In genomic region chr1:3459940-3460652, GRCh38 we compare ENCODE assay signal across 15 cellular contexts. TPM values are rescaled to one million over a fixed set of nuclear protein-coding genes. Genes with fewer than 3 reads are reported as not detected.
DNase-seq lines count a peak whose midpoint lies in the region; ATAC-seq, FAIRE-seq and TF ChIP-seq lines count a peak whose summit lies in the region.
"Had no signal": no experiment of that assay in that cellular context is flagged by ENCODE, and none has a peak within 500 bp of the region (broad histone marks: within the 10 kb centered on the region; RNA-seq: fewer than 3 reads in every experiment).

No MANE protein-coding gene starts in this region.

- H3K27ac ChIP-seq in HEK293 (ENCODE audit: extremely low read depth, low read depth, low read length): no peak overlapping the region
- peak overlapping the region; percentile 62 to 82 (median 70) for H3K27ac ChIP-seq in gastrocnemius medialis

- H3K27me3 ChIP-seq in bronchial epithelial cell (ENCODE audit: control insufficient read depth, insufficient read depth, low read length) (no peaks in the 10 kb centered on the region), gastrocnemius medialis (no peaks in the 10 kb centered on the region)

- in situ Hi-C loops in gastrocnemius medialis (cut with MboI; ENCODE audit: low sequenced_read_pairs in 4 of 4): no loop called here

- H3K4me3 ChIP-seq in HEK293 (ENCODE audit: low read depth, low read length) (no peak overlapping the region), bronchial epithelial cell (ENCODE audit: low read depth, low read length) (no peak overlapping the region), gastrocnemius medialis (no peak overlapping the region)
- H3K4me3 ChIP-seq: heart right ventricle had no signal

- no peak for FAIRE-seq in bronchial epithelial cell (lab: Jason Lieb, UNC)

- no peak for TF ChIP-seq POLR2A in gastrocnemius medialis (IDR thresholded peaks at IDR 0.05)

- DNase-seq in bronchial epithelial cell (ENCODE audit: low read depth) (peak; percentile 34), left colon (peak; percentile 88 to 95), gastrocnemius medialis (peak; percentile 54 to 79), pons (ENCODE audit: low spot score) (no peak), amygdala (lab: John Stamatoyannopoulos, UW) (no peak)
- DNase-seq in stimulated activated CD4-positive, alpha-beta T cell treated with anti-CD3 and anti-CD28 coated beads, Interleukin-4, amount 100 ng/mL, for 1 hour: no peak
- DNase-seq: activated CD8-positive, alpha-beta T cell treated with anti-CD3 and anti-CD28 coated beads for 36 hours; activated naive CD4-positive, alpha-beta T cell treated with anti-CD3 and anti-CD28 coated beads, Interleukin-2, amount 50 U/mL, for 16 hours; NCI-H1417; NCI-H82; T-helper 1 cell had no signal

- H3K9me3 ChIP-seq in HEK293 (ENCODE audit: control insufficient read depth, insufficient read depth, low read depth, low read length) (no peaks in the 10 kb centered on the region), gastrocnemius medialis (no peaks in the 10 kb centered on the region)
- H3K9me3 ChIP-seq: heart right ventricle had no signal

- H3K4me1 ChIP-seq in HEK293 (ENCODE audit: control insufficient read depth, insufficient read depth, low read length): no peaks in the 10 kb centered on the region
- peaks cover 31 to 32% of the 10 kb centered on the region in 2 donors for H3K4me1 ChIP-seq in gastrocnemius medialis

- POLR2A ChIA-PET in HEK293 (lab: Yijun Ruan, JAX): no interaction called here

- H3K36me3 ChIP-seq in HEK293 (ENCODE audit: control insufficient read depth in 2 of 2, insufficient read depth in 1 of 2, low read length in 2 of 2) (no peaks in the 10 kb centered on the region), bronchial epithelial cell (ENCODE audit: control insufficient read depth, insufficient read depth, low read length) (peaks cover 2% of the 10 kb centered on the region), gastrocnemius medialis (no peaks in the 10 kb centered on the region)
- H3K36me3 ChIP-seq: heart right ventricle had no signal

- intact Hi-C loops in left colon (cut with DNase I, micrococcal nuclease): no loop called here
- intact Hi-C loops in gastrocnemius medialis (cut with DNase I; ENCODE audit: low total_unique reads): no loop called here

- ATAC-seq in left colon (peak; percentile 79), gastrocnemius medialis (peak; percentile 62 to 72), HG02852 (IDR thresholded peaks at IDR 0.05; ENCODE audit: unreplicated experiment) (no peak)
- ATAC-seq: activated CD8-positive, alpha-beta T cell treated with anti-CD3 and anti-CD28 coated beads for 36 hours had no signal

- CTCF ChIA-PET in HEK293 (lab: Yijun Ruan, JAX): no interaction called here

- TF ChIP-seq CTCF in HEK293 (tag by site-specific recombination; IDR thresholded peaks at IDR 0.05): no peak
- no peak for TF ChIP-seq CTCF in bronchial epithelial cell (IDR thresholded peaks at IDR 0.05; ENCODE audit: insufficient read depth, low read length, severe bottlenecking)
- TF ChIP-seq CTCF in gastrocnemius medialis (IDR thresholded peaks at IDR 0.05 in 4 of 5, conservative IDR thresholded peaks at IDR 0.05 in 1 of 5): no peak

TF ChIP-seq in HEK293, 187 proteins besides CTCF, POLR2A, EP300 and RAD21:
- TF ChIP-seq ZFHX2 (tag by site-specific recombination; conservative IDR thresholded peaks at IDR 0.05) (peak; percentile 46), ZNF777 (tag by site-specific recombination; IDR thresholded peaks at IDR 0.05; ENCODE audit: borderline replicate concordance) (no peak), KLF8 (tag by site-specific recombination; IDR thresholded peaks at IDR 0.05) (no peak), KLF1 (tag by site-specific recombination; IDR thresholded peaks at IDR 0.05) (0 out of 2 replicates have a peak, but pooled peaks have one; percentile 35), ZNF416 (tag by site-specific recombination; IDR thresholded peaks at IDR 0.05) (no peak), OSR2 (tag by site-specific recombination; IDR thresholded peaks at IDR 0.05) (no peak), EGR2 (tag by site-specific recombination; IDR thresholded peaks at IDR 0.05; ENCODE audit: low read depth) (peak; percentile 44; the same call in 1 of the 2 replicates), KLF10 (tag by site-specific recombination; IDR thresholded peaks at IDR 0.05) (no peak), ZNF324 (tag by site-specific recombination; IDR thresholded peaks at IDR 0.05) (no peak)
- TF ChIP-seq, protein P1, sequence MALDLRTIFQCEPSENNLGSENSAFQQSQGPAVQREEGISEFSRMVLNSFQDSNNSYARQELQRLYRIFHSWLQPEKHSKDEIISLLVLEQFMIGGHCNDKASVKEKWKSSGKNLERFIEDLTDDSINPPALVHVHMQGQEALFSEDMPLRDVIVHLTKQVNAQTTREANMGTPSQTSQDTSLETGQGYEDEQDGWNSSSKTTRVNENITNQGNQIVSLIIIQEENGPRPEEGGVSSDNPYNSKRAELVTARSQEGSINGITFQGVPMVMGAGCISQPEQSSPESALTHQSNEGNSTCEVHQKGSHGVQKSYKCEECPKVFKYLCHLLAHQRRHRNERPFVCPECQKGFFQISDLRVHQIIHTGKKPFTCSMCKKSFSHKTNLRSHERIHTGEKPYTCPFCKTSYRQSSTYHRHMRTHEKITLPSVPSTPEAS (tag by site-specific recombination; IDR thresholded peaks at IDR 0.05): no peak

RNA-seq across cellular contexts. Expression of gene ARHGEF16, which starts 5.6 kb away (rescaled TPM):
- 14.5 and 21.6 TPM in 2 replicates for total RNA-seq in bronchial epithelial cell
- total RNA-seq in left colon: 100 to 1,000 TPM in 1 of 2 donors, 10 to 100 TPM in 1; 92.4 to 113 TPM
- total RNA-seq in gastrocnemius medialis: 1 to 10 TPM in 1 of 4 donors, under 1 TPM in 3; 0.20 to 1.2 (median 0.63) TPM
- total RNA-seq: activated CD8-positive, alpha-beta T cell treated with anti-CD3 and anti-CD28 coated beads for 36 hours; mononuclear cell had no signal

Comparison
In these comparisons a context has a peak if more than half of its experiments do, and no peak if none do; other contexts are left out.
1. DNase-seq: peak in bronchial epithelial cell (single experiment), left colon (2 of 2) and gastrocnemius medialis (2 of 2); none in pons (single experiment), stimulated activated CD4-positive, alpha-beta T cell treated with anti-CD3 and anti-CD28 coated beads, Interleukin-4, amount 100 ng/mL, for 1 hour (single experiment) and amygdala (0 of 56).